In genomic region chr9:112793213-112793810, GRCh38 we compare ENCODE assay signal across 8 cellular contexts. TPM values are rescaled to one million over a fixed set of nuclear protein-coding genes. Genes with fewer than 3 reads are reported as not detected.
DNase-seq lines count a peak whose midpoint lies in the region; ATAC-seq and TF ChIP-seq lines count a peak whose summit lies in the region.

No MANE protein-coding gene starts in this region.

- no peaks in the 10 kb centered on the region for H3K36me3 ChIP-seq in lower lobe of right lung

- H3K27ac ChIP-seq in coronary artery (no peak overlapping the region), lower lobe of right lung (no peak overlapping the region)

- H3K4me3 ChIP-seq in GM12865 (ENCODE audit: low read depth, low read length) (no peak overlapping the region), coronary artery (no peak overlapping the region), lower lobe of right lung (no peak overlapping the region)

- peaks cover 44% of the 10 kb centered on the region for H3K4me1 ChIP-seq in lower lobe of right lung

- no peaks in the 10 kb centered on the region for H3K27me3 ChIP-seq in lower lobe of right lung (ENCODE audit: low read depth)

- ATAC-seq in HG02642 (IDR thresholded peaks at IDR 0.05; ENCODE audit: poor library complexity, unreplicated experiment) (peak; percentile 80), lower lobe of right lung (peak; percentile 77 to 84)

- TF ChIP-seq CTCF in GM12865 (IDR thresholded peaks at IDR 0.05; ENCODE audit: insufficient read depth, low read depth, low read length, missing control alignments) (peak; percentile 99), coronary artery (IDR thresholded peaks at IDR 0.05) (peak; percentile 35), lower lobe of right lung (IDR thresholded peaks at IDR 0.05) (peak; percentile 70)

- no peaks in the 10 kb centered on the region for H3K9me3 ChIP-seq in lower lobe of right lung

- intact Hi-C loops in lower lobe of right lung (cut with DNase I): no loop called here

- DNase-seq in GM12865 (ENCODE audit: low read depth) (peak; percentile 88), NCI-H2196 (lab: John Stamatoyannopoulos, UW; ENCODE audit: unreplicated experiment) (peak; percentile 32), coronary artery (ENCODE audit: low spot score) (no peak), lower lobe of right lung (peak; percentile 76), retina (no peak)
- peak; percentile 89 for DNase-seq in activated CD4-positive, alpha-beta T cell treated with anti-CD3 and anti-CD28 coated beads for 48 hours
- DNase-seq in stimulated activated CD8-positive, alpha-beta memory T cell treated with anti-CD3 and anti-CD28 coated beads, Interleukin-4, amount 100 ng/mL, for 24 hours (ENCODE audit: low read depth): peak; percentile 75

RNA-seq across cellular contexts. Expression of gene SNX30, which starts 42.8 kb away (rescaled TPM):
- total RNA-seq in lower lobe of right lung: 67.5 TPM

Comparison
In these comparisons a context has a peak if more than half of its experiments do, and no peak if none do; other contexts are left out.
1. DNase-seq: peak in GM12865 (single experiment), NCI-H2196 (single experiment), activated CD4-positive, alpha-beta T cell treated with anti-CD3 and anti-CD28 coated beads for 48 hours (single experiment), lower lobe of right lung (single experiment) and stimulated activated CD8-positive, alpha-beta memory T cell treated with anti-CD3 and anti-CD28 coated beads, Interleukin-4, amount 100 ng/mL, for 24 hours (single experiment); none in coronary artery (single experiment) and retina (single experiment).
2. CTCF ChIP-seq: peak in every context shown above with its lines; median percentile 99 in GM12865; 70 in lower lobe of right lung; 35 in coronary artery.